Comparison of ENCODE assay signal across 1 cellular context in the genomic region with DNA sequence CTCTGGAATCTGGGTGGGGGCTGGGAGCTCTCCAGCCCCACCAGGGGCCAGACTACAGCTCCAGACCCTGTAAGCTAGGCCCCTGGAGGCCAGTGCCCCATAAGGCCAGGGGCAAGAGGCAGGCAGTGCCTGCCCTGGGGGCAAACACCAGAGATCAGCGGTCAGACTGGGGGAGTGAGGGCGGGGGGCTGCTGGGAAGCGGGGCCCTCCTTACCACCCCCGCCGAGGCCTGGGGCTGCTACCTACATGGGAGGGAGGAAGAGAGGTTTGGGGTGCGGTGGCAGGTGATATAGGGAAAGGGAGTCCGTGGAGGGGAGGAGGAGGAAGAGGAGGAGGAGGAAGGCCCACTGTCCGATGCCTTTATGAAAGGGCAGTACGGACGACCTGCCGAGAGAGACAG.
A peak's percentile ranks its signal among the peaks of the same experiment; 100 is the strongest.
TF ChIP-seq lines count a peak whose summit lies in the region.

No MANE protein-coding gene starts in this region.

TF ChIP-seq in K562, 482 proteins besides CTCF, POLR2A, EP300 and RAD21:
- no peak for TF ChIP-seq TAF15 (IDR thresholded peaks at IDR 0.05; ENCODE audit: low read depth, low read length)
- peak; percentile 39; the same call in 1 of the 2 replicates for TF ChIP-seq POLR2G (IDR thresholded peaks at IDR 0.05; ENCODE audit: low read depth, low read length)
